1 cellular context compared by ENCODE assay signal in the genomic region with DNA sequence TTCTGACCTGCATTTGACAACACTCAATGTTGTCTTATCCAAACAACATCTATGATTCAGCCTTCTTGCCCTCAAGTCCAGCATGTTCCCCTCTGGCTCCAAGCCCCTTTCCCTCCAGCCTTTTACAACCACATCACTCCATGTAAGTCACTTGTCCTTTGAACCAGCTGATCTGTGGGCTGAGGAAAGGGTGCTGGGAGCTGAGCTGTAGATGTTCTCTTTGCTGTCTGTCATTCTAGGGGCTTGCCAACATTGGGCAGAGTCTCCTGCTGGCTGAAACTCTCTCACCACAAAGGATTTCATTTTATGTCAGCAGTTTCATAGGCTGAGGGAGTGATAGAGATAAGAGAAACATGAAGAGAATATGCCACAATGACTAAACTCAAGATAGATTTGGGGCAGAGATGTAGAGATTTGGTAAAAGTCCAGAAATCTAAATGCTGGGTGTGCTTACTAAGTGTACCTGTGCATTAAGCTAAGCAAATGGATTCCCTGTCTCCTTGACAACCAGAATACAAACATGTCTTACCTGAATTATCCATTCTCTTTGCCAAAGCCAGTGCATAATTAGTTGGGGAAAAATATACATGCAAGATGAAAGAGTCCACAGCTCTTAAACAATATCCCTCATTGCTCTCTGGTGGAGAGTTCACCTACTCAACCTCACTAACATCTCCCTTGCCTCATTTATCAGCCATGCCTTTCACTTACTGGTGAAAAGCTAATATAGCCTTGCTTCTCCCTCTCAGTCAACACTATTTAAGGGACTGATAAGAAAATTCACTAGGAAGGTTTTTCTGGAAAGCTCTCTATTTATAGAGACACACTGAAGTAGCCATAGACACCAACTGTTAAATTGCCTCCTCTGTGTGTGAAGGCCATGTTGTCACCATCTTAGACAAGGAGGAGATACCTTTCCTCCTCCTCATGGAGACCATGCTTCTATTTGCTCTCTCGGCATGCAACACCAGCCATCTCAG.
TF ChIP-seq lines count a peak whose summit lies in the region.

No MANE protein-coding gene starts in this region.

TF ChIP-seq in SK-N-SH treated with all-trans-retinoic acid at 6 μM for 48 hours, 23 proteins besides CTCF, POLR2A, EP300 and RAD21 (continued from another document):
- TF ChIP-seq, protein P1, sequence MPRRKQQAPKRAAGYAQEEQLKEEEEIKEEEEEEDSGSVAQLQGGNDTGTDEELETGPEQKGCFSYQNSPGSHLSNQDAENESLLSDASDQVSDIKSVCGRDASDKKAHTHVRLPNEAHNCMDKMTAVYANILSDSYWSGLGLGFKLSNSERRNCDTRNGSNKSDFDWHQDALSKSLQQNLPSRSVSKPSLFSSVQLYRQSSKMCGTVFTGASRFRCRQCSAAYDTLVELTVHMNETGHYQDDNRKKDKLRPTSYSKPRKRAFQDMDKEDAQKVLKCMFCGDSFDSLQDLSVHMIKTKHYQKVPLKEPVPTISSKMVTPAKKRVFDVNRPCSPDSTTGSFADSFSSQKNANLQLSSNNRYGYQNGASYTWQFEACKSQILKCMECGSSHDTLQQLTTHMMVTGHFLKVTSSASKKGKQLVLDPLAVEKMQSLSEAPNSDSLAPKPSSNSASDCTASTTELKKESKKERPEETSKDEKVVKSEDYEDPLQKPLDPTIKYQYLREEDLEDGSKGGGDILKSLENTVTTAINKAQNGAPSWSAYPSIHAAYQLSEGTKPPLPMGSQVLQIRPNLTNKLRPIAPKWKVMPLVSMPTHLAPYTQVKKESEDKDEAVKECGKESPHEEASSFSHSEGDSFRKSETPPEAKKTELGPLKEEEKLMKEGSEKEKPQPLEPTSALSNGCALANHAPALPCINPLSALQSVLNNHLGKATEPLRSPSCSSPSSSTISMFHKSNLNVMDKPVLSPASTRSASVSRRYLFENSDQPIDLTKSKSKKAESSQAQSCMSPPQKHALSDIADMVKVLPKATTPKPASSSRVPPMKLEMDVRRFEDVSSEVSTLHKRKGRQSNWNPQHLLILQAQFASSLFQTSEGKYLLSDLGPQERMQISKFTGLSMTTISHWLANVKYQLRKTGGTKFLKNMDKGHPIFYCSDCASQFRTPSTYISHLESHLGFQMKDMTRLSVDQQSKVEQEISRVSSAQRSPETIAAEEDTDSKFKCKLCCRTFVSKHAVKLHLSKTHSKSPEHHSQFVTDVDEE (CRISPR knock-in tag; IDR thresholded peaks at IDR 0.05): no peak
- no peak for TF ChIP-seq GLIS3 (CRISPR knock-in tag; IDR thresholded peaks at IDR 0.05)
- TF ChIP-seq ZNF70 (CRISPR knock-in tag; IDR thresholded peaks at IDR 0.05): no peak
- no peak for TF ChIP-seq PPARA (CRISPR knock-in tag; IDR thresholded peaks at IDR 0.05; ENCODE audit: borderline replicate concordance)
